In genomic region chr4:132863619-132864018, GRCh38 we compare ENCODE assay signal across 1 cellular context.
TF ChIP-seq lines count a peak whose summit lies in the region.

No MANE protein-coding gene starts in this region.

TF ChIP-seq in HepG2, 621 proteins besides CTCF, POLR2A, EP300 and RAD21 (continued from another document):
- no peak for TF ChIP-seq ZNF280D (CRISPR knock-in tag; IDR thresholded peaks at IDR 0.05)
- TF ChIP-seq MAFK (conservative IDR thresholded peaks at IDR 0.05 in 1 of 2, IDR thresholded peaks at IDR 0.05 in 1 of 2; ENCODE audit: low read length in 2 of 2), result peak; percentile 56 to 76
- no peak for TF ChIP-seq EED (CRISPR knock-in tag; IDR thresholded peaks at IDR 0.05)
- TF ChIP-seq ZNF33A (CRISPR knock-in tag; IDR thresholded peaks at IDR 0.05; ENCODE audit: borderline replicate concordance), result no peak
- no peak for TF ChIP-seq MEIS2 (CRISPR knock-in tag; IDR thresholded peaks at IDR 0.05)
- no peak for TF ChIP-seq FOXA1 (IDR thresholded peaks at IDR 0.05)
- TF ChIP-seq FOXA1 (CRISPR knock-in tag; IDR thresholded peaks at IDR 0.05), result no peak
